In the genomic region with DNA sequence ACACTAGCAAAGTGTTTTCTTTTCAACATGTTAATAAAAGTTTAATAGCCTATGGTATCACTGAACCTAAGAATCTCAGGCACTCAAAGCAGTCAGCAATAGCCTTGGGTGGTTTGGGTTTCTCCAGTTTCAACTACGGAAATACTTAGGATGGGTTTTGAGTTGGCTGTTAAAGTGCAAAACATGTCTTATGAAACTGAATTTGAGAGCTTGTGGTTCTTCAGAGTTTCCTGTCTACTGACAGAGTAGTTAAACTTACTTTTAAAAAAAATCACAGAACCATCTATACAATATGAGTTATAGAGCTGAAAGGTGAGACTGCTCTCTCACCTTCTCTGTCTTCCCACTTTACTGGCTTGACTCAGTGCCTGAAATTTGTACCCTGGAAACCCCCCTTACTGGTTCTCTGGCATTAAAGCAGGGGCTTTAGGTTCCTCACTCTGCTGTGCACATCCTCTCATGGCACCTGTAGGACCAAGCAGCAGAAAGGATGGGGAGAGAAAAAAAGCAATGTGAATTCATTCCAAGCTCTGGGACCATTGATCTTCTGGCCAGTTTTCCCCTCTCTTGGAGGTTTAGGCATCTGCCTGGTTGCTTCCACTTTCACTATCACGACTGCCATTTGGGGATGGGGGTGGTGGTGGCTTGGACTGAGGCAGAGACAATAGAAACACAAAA, we compare ENCODE assay signal across 8 cellular contexts.
DNase-seq lines count a peak whose midpoint lies in the region; ATAC-seq lines count a peak whose summit lies in the region.

No MANE protein-coding gene starts in this region.

- DNase-seq in EH (ENCODE audit: low read depth): peak; percentile 91
- DNase-seq in activated naive CD4-positive, alpha-beta T cell treated with anti-CD3 and anti-CD28 coated beads, Interleukin-2, amount 50 U/mL, for 16 hours: peak; percentile 43
- DNase-seq in stimulated activated CD8-positive, alpha-beta memory T cell treated with anti-CD3 and anti-CD28 coated beads, Interleukin-4, amount 100 ng/mL, for 48 hours: peak; percentile 34
- no peak for DNase-seq in midbrain (lab: John Stamatoyannopoulos, UW)
- no peak for DNase-seq in NCI-H82 (lab: John Stamatoyannopoulos, UW)
- no peak for DNase-seq in hypothalamus (lab: John Stamatoyannopoulos, UW)

- ATAC-seq in GM19455 (IDR thresholded peaks at IDR 0.05; ENCODE audit: unreplicated experiment): peak; percentile 97
- ATAC-seq in HG03457 (IDR thresholded peaks at IDR 0.05; ENCODE audit: unreplicated experiment): peak; percentile 88

Comparison
In these comparisons a context has a peak if more than half of its experiments do, and no peak if none do; other contexts are left out.
1. DNase-seq: peak in EH (single experiment), activated naive CD4-positive, alpha-beta T cell treated with anti-CD3 and anti-CD28 coated beads, Interleukin-2, amount 50 U/mL, for 16 hours (single experiment) and stimulated activated CD8-positive, alpha-beta memory T cell treated with anti-CD3 and anti-CD28 coated beads, Interleukin-4, amount 100 ng/mL, for 48 hours (single experiment); none in midbrain (single experiment), NCI-H82 (single experiment) and hypothalamus (0 of 51).